10 cellular contexts compared by ENCODE assay signal in genomic region chr6:134520181-134521115, GRCh38.
DNase-seq lines count a peak whose midpoint lies in the region; ATAC-seq and TF ChIP-seq lines count a peak whose summit lies in the region.
"Had no signal": no experiment of that assay in that cellular context is flagged by ENCODE, and none has a peak within 500 bp of the region (broad histone marks: within the 10 kb centered on the region; RNA-seq: fewer than 3 reads in every experiment).

No MANE protein-coding gene starts in this region.

- H2AFZ ChIP-seq in smooth muscle cell (ENCODE audit: low read depth): peak overlapping the region; percentile 56

- H3K4me3 ChIP-seq in fibroblast of mammary gland (ENCODE audit: control insufficient read depth, low read depth, low read length) (no peak overlapping the region), smooth muscle cell (no peak overlapping the region)

- H3K36me3 Mint-ChIP-seq in activated CD4-positive, alpha-beta T cell treated with anti-CD3 and anti-CD28 coated beads for 36 hours (ENCODE audit: low read depth): no peaks in the 10 kb centered on the region
- H3K36me3 Mint-ChIP-seq in WTC11: no peaks in the 10 kb centered on the region

- H3K9me3 Mint-ChIP-seq in activated CD4-positive, alpha-beta T cell treated with anti-CD3 and anti-CD28 coated beads for 36 hours (ENCODE audit: low read depth): no peaks in the 10 kb centered on the region
- no peaks in the 10 kb centered on the region for H3K9me3 Mint-ChIP-seq in WTC11

- no peaks in the 10 kb centered on the region for H3K27me3 ChIP-seq in smooth muscle cell (ENCODE audit: low read depth)

- peaks cover 33% of the 10 kb centered on the region for H3K4me1 Mint-ChIP-seq in activated CD4-positive, alpha-beta T cell treated with anti-CD3 and anti-CD28 coated beads for 36 hours
- H3K4me1 Mint-ChIP-seq in WTC11: peaks cover 43% of the 10 kb centered on the region

- H3K9ac ChIP-seq in smooth muscle cell (ENCODE audit: low read depth): no peak overlapping the region

- H3K4me2 ChIP-seq in smooth muscle cell: peak overlapping the region; percentile 62

- H3K27ac Mint-ChIP-seq in activated CD4-positive, alpha-beta T cell treated with anti-CD3 and anti-CD28 coated beads for 36 hours: peak overlapping the region; percentile 83
- peak overlapping the region; percentile 16; the same call in 1 of the 2 replicates for H3K27ac Mint-ChIP-seq in WTC11

- H3K79me2 ChIP-seq in smooth muscle cell (ENCODE audit: low read depth): no peaks in the 10 kb centered on the region

- peaks cover 3% of the 10 kb centered on the region for H3F3A ChIP-seq in smooth muscle cell (ENCODE audit: low read depth)

- peaks cover 18% of the 10 kb centered on the region for H3K4me1 ChIP-seq in smooth muscle cell (ENCODE audit: low read depth)

- no peaks in the 10 kb centered on the region for H3K27me3 Mint-ChIP-seq in activated CD4-positive, alpha-beta T cell treated with anti-CD3 and anti-CD28 coated beads for 36 hours
- H3K27me3 Mint-ChIP-seq in WTC11 (ENCODE audit: low read depth): no peaks in the 10 kb centered on the region

- intact Hi-C loops in activated CD4-positive, alpha-beta T cell treated with anti-CD3 and anti-CD28 coated beads for 36 hours (cut with DNase I, micrococcal nuclease): loop anchor here in 1 of 2 experiments (10.0 kb wide), 1 partner anchor 114 kb away; no protein-coding TSS in a partner anchor

- peak overlapping the region; percentile 46 for H3K27ac ChIP-seq in smooth muscle cell (ENCODE audit: low read depth)

- CTCF ChIA-PET in activated CD4-positive, alpha-beta T cell treated with anti-CD3 and anti-CD28 coated beads for 36 hours (lab: Charles Lee): interaction anchor here (0.7 to 0.9 kb wide), 2 partner anchors 120 to 199 kb away, joined by 3 read pairs; no protein-coding TSS in a partner anchor
- CTCF ChIA-PET in WTC11 (lab: Charles Lee): no interaction called here

- no peaks in the 10 kb centered on the region for H3K9me3 ChIP-seq in smooth muscle cell (replicated peaks; ENCODE audit: low read depth)

- no peak for ATAC-seq in activated CD4-positive, alpha-beta T cell treated with anti-CD3 and anti-CD28 coated beads for 36 hours
- no peak for ATAC-seq in WTC11

- POLR2A ChIA-PET in activated CD4-positive, alpha-beta T cell treated with anti-CD3 and anti-CD28 coated beads for 36 hours (lab: Charles Lee): interaction anchor here (0.6 to 0.7 kb wide), 2 partner anchors 14 to 27 kb away, joined by 3 to 7 read pairs; no protein-coding TSS in a partner anchor
- POLR2A ChIA-PET in WTC11 (lab: Charles Lee): no interaction called here

- no peaks in the 10 kb centered on the region for H4K20me1 ChIP-seq in smooth muscle cell (ENCODE audit: low read depth)

- H3K4me3 Mint-ChIP-seq in activated CD4-positive, alpha-beta T cell treated with anti-CD3 and anti-CD28 coated beads for 36 hours: no peak overlapping the region
- no peak overlapping the region for H3K4me3 Mint-ChIP-seq in WTC11

- 74% methylated on average over 12 of the region's 12 CpGs for WGBS in smooth muscle cell (ENCODE audit: low lambda C conversion rate)

- TF ChIP-seq CTCF in WTC11 (IDR thresholded peaks at IDR 0.05) (no peak), fibroblast of mammary gland (conservative IDR thresholded peaks at IDR 0.05; ENCODE audit: control insufficient read depth, insufficient read depth, low read depth, low read length) (no peak), smooth muscle cell (IDR thresholded peaks at IDR 0.05; ENCODE audit: borderline replicate concordance, insufficient read depth, poor library complexity, severe bottlenecking) (no peak)

- no peaks in the 10 kb centered on the region for H3K36me3 ChIP-seq in smooth muscle cell (ENCODE audit: low read depth)

- no peak for DNase-seq in activated CD4-positive, alpha-beta T cell treated with anti-CD3 and anti-CD28 coated beads for 36 hours
- DNase-seq in activated CD4-positive, alpha-beta T cell treated with anti-CD3 and anti-CD28 coated beads, Interleukin-2, amount 50 U/mL, for 1 hour: no peak
- DNase-seq in WTC11 (ENCODE audit: low spot score): no peak
- peak; percentile 70 for DNase-seq in fibroblast of mammary gland (ENCODE audit: low read depth)
- no peak for DNase-seq in smooth muscle cell (lab: John Stamatoyannopoulos, UW; ENCODE audit: unreplicated experiment)
- DNase-seq in ecto neural progenitor cell (ENCODE audit: low spot score): no peak
- DNase-seq in effector CD4-positive, alpha-beta T cell: no peak
- no peak for DNase-seq in activated T-cell treated with anti-CD3 and anti-CD28 coated beads, Interleukin-2, amount 50 U/mL, for 1 hour
- DNase-seq: NCI-H446 treated with DMSO at 0.1 percent for 48 hours; stimulated activated CD8-positive, alpha-beta memory T cell treated with anti-CD3 and anti-CD28 coated beads, Interleukin-4, amount 100 ng/mL, for 48 hours had no signal

TF ChIP-seq in WTC11, 78 proteins besides CTCF, POLR2A, EP300 and RAD21:
- TF ChIP-seq ZNF423 (CRISPR knock-in tag; IDR thresholded peaks at IDR 0.05): no peak
